ENCODE assay signal across 8 cellular contexts in genomic region chr5:159826351-159827222, GRCh38.
DNase-seq lines count a peak whose midpoint lies in the region; ATAC-seq and TF ChIP-seq lines count a peak whose summit lies in the region.

No MANE protein-coding gene starts in this region.

- H3K36me3 Mint-ChIP-seq in activated CD4-positive, alpha-beta memory T cell treated with anti-CD3 and anti-CD28 coated beads, Interleukin-2, amount 10 ng/mL, durations not matched to agents 7 days and 5 days (ENCODE audit: low read depth), result no peaks in the 10 kb centered on the region
- no peaks in the 10 kb centered on the region for H3K36me3 Mint-ChIP-seq in activated T-helper 1 cell treated with anti-CD3 and anti-CD28 coated beads, Interleukin-12 subunit alpha, Interleukin-12 subunit beta, Interleukin-2, Interleukin-4 antibody, amounts not matched to agents 30 ng/mL and 10 ng/mL and 1 ng/mL, durations not matched to agents 14 hours and 24 hours and 36 hours (ENCODE audit: low read depth)

- H3K9me3 ChIP-seq in esophagus squamous epithelium, result no peaks in the 10 kb centered on the region

- H3K4me3 ChIP-seq in AG10803 (ENCODE audit: low read length) (no peak overlapping the region), mesendoderm (ENCODE audit: low read length) (no peak overlapping the region), esophagus squamous epithelium (no peak overlapping the region)

- H3K27ac ChIP-seq in mesendoderm (ENCODE audit: low read depth, low read length) (no peak overlapping the region), esophagus squamous epithelium (no peak overlapping the region)

- no peaks in the 10 kb centered on the region for H3K27me3 ChIP-seq in mesendoderm (ENCODE audit: insufficient read depth, low read length, poor library complexity)
- H3K27me3 ChIP-seq in esophagus squamous epithelium, result peaks cover 0 to 3% (median 0%) of the 10 kb centered on the region in 4 donors

- no peak overlapping the region for H2BK5ac ChIP-seq in mesendoderm (ENCODE audit: low read length)

- no peak for TF ChIP-seq CTCF in AG10803 (conservative IDR thresholded peaks at IDR 0.05; ENCODE audit: low read length)
- no peak for TF ChIP-seq CTCF in esophagus squamous epithelium (IDR thresholded peaks at IDR 0.05)

- no peak overlapping the region for H4K5ac ChIP-seq in mesendoderm (ENCODE audit: low read length)

- no peak overlapping the region for H2BK120ac ChIP-seq in mesendoderm (ENCODE audit: low read depth, low read length)

- intact Hi-C loops in activated T-helper 1 cell treated with anti-CD3 and anti-CD28 coated beads, Interleukin-12 subunit alpha, Interleukin-12 subunit beta, Interleukin-2, Interleukin-4 antibody, amounts not matched to agents 30 ng/mL and 10 ng/mL and 1 ng/mL, durations not matched to agents 14 hours and 24 hours and 36 hours (cut with micrococcal nuclease), result no loop called here
- intact Hi-C loops in esophagus squamous epithelium (cut with DNase I), result no loop called here

- no peak overlapping the region for H3K18ac ChIP-seq in mesendoderm (ENCODE audit: low read length)

- no peaks in the 10 kb centered on the region for H3K79me2 ChIP-seq in mesendoderm (ENCODE audit: control insufficient read depth, insufficient read depth, low read length)

- peaks cover 35% of the 10 kb centered on the region for H3K27me3 Mint-ChIP-seq in activated CD4-positive, alpha-beta memory T cell treated with anti-CD3 and anti-CD28 coated beads, Interleukin-2, amount 10 ng/mL, durations not matched to agents 7 days and 5 days
- H3K27me3 Mint-ChIP-seq in activated T-helper 1 cell treated with anti-CD3 and anti-CD28 coated beads, Interleukin-12 subunit alpha, Interleukin-12 subunit beta, Interleukin-2, Interleukin-4 antibody, amounts not matched to agents 30 ng/mL and 10 ng/mL and 1 ng/mL, durations not matched to agents 14 hours and 24 hours and 36 hours (ENCODE audit: insufficient read depth), result peaks cover 19% of the 10 kb centered on the region

- CTCF ChIA-PET in activated CD4-positive, alpha-beta memory T cell treated with anti-CD3 and anti-CD28 coated beads, Interleukin-2, amount 10 ng/mL, durations not matched to agents 7 days and 5 days (lab: Charles Lee), result no interaction called here

- H3K23ac ChIP-seq in mesendoderm (ENCODE audit: low read length), result no peak overlapping the region

- no peak overlapping the region for H3K56ac ChIP-seq in mesendoderm (ENCODE audit: low read length)

- H2BK15ac ChIP-seq in mesendoderm (replicated peaks; ENCODE audit: low read depth), result no peak overlapping the region

- no peaks in the 10 kb centered on the region for H3K4me1 ChIP-seq in mesendoderm (ENCODE audit: control insufficient read depth, low read depth, low read length)
- peaks cover 0 to 19% (median 12%) of the 10 kb centered on the region in 3 donors for H3K4me1 ChIP-seq in esophagus squamous epithelium

- no peaks in the 10 kb centered on the region for H3K79me1 ChIP-seq in mesendoderm (ENCODE audit: low read length)

- H3K9me3 Mint-ChIP-seq in activated CD4-positive, alpha-beta memory T cell treated with anti-CD3 and anti-CD28 coated beads, Interleukin-2, amount 10 ng/mL, durations not matched to agents 7 days and 5 days, result no peaks in the 10 kb centered on the region
- no peaks in the 10 kb centered on the region for H3K9me3 Mint-ChIP-seq in activated T-helper 1 cell treated with anti-CD3 and anti-CD28 coated beads, Interleukin-12 subunit alpha, Interleukin-12 subunit beta, Interleukin-2, Interleukin-4 antibody, amounts not matched to agents 30 ng/mL and 10 ng/mL and 1 ng/mL, durations not matched to agents 14 hours and 24 hours and 36 hours

- H3K4ac ChIP-seq in mesendoderm (ENCODE audit: low read depth, low read length), result no peak overlapping the region

- DNase-seq in AG10803 (ENCODE audit: low read depth) (peak; percentile 78), mesendoderm (peak; percentile 33), esophagus squamous epithelium (lab: John Stamatoyannopoulos, UW) (no peak)
- DNase-seq in activated CD4-positive, alpha-beta memory T cell treated with anti-CD3 and anti-CD28 coated beads, Interleukin-2, amount 10 ng/mL, durations not matched to agents 7 days and 5 days, result peak; percentile 36
- no peak for DNase-seq in activated naive CD4-positive, alpha-beta T cell treated with Interleukin-2 at 50 U/mL for 16 hours
- DNase-seq in activated T-helper 1 cell treated with anti-CD3 and anti-CD28 coated beads, Interleukin-12 subunit alpha, Interleukin-12 subunit beta, Interleukin-2, Interleukin-4 antibody, amounts not matched to agents 30 ng/mL and 10 ng/mL and 1 ng/mL, durations not matched to agents 14 hours and 24 hours and 36 hours (ENCODE audit: low spot score), result no peak

- H3K4me3 Mint-ChIP-seq in activated CD4-positive, alpha-beta memory T cell treated with anti-CD3 and anti-CD28 coated beads, Interleukin-2, amount 10 ng/mL, durations not matched to agents 7 days and 5 days, result no peak overlapping the region
- no peak overlapping the region for H3K4me3 Mint-ChIP-seq in activated T-helper 1 cell treated with anti-CD3 and anti-CD28 coated beads, Interleukin-12 subunit alpha, Interleukin-12 subunit beta, Interleukin-2, Interleukin-4 antibody, amounts not matched to agents 30 ng/mL and 10 ng/mL and 1 ng/mL, durations not matched to agents 14 hours and 24 hours and 36 hours

- no peak overlapping the region for H3K9ac ChIP-seq in mesendoderm (ENCODE audit: low read length)

- no peak overlapping the region for H4K8ac ChIP-seq in mesendoderm (ENCODE audit: low read depth, low read length)

- POLR2A ChIA-PET in activated CD4-positive, alpha-beta memory T cell treated with anti-CD3 and anti-CD28 coated beads, Interleukin-2, amount 10 ng/mL, durations not matched to agents 7 days and 5 days (lab: Charles Lee), result no interaction called here

- H3K4me1 Mint-ChIP-seq in activated CD4-positive, alpha-beta memory T cell treated with anti-CD3 and anti-CD28 coated beads, Interleukin-2, amount 10 ng/mL, durations not matched to agents 7 days and 5 days, result peaks cover 16% of the 10 kb centered on the region
- peaks cover 7% of the 10 kb centered on the region for H3K4me1 Mint-ChIP-seq in activated T-helper 1 cell treated with anti-CD3 and anti-CD28 coated beads, Interleukin-12 subunit alpha, Interleukin-12 subunit beta, Interleukin-2, Interleukin-4 antibody, amounts not matched to agents 30 ng/mL and 10 ng/mL and 1 ng/mL, durations not matched to agents 14 hours and 24 hours and 36 hours (ENCODE audit: low read depth)

- no peak for TF ChIP-seq POLR2A in esophagus squamous epithelium (IDR thresholded peaks at IDR 0.05)

- H2AK5ac ChIP-seq in mesendoderm (ENCODE audit: low read length), result no peak overlapping the region

- peak overlapping the region; percentile 7 for H3K27ac Mint-ChIP-seq in activated CD4-positive, alpha-beta memory T cell treated with anti-CD3 and anti-CD28 coated beads, Interleukin-2, amount 10 ng/mL, durations not matched to agents 7 days and 5 days
- H3K27ac Mint-ChIP-seq in activated T-helper 1 cell treated with anti-CD3 and anti-CD28 coated beads, Interleukin-12 subunit alpha, Interleukin-12 subunit beta, Interleukin-2, Interleukin-4 antibody, amounts not matched to agents 30 ng/mL and 10 ng/mL and 1 ng/mL, durations not matched to agents 14 hours and 24 hours and 36 hours, result no peak overlapping the region

- no CpG with 5 or more reads among the region's 5 CpGs for WGBS in mesendoderm (ENCODE audit: extremely low coverage, insufficient coverage, low lambda C conversion rate)
- WGBS in esophagus squamous epithelium, 2 donors, result 59 to 85% methylated on average over 2 to 3 of the region's 5 CpGs

- H3K36me3 ChIP-seq in mesendoderm (ENCODE audit: control insufficient read depth, insufficient read depth, low read length) (no peaks in the 10 kb centered on the region), esophagus squamous epithelium (no peaks in the 10 kb centered on the region)

- ATAC-seq in GM19397 (IDR thresholded peaks at IDR 0.05; ENCODE audit: unreplicated experiment) (peak; percentile 68), HG03196 (IDR thresholded peaks at IDR 0.05; ENCODE audit: unreplicated experiment) (peak; percentile 94)

- no peak overlapping the region for H3K4me2 ChIP-seq in mesendoderm (ENCODE audit: low read length)

Comparison
In these comparisons a context has a peak if more than half of its experiments do, and no peak if none do; other contexts are left out.
1. DNase-seq: peak in AG10803 (single experiment), activated CD4-positive, alpha-beta memory T cell treated with anti-CD3 and anti-CD28 coated beads, Interleukin-2, amount 10 ng/mL, durations not matched to agents 7 days and 5 days (single experiment) and mesendoderm (single experiment); none in activated naive CD4-positive, alpha-beta T cell treated with Interleukin-2 at 50 U/mL for 16 hours (single experiment), activated T-helper 1 cell treated with anti-CD3 and anti-CD28 coated beads, Interleukin-12 subunit alpha, Interleukin-12 subunit beta, Interleukin-2, Interleukin-4 antibody, amounts not matched to agents 30 ng/mL and 10 ng/mL and 1 ng/mL, durations not matched to agents 14 hours and 24 hours and 36 hours (single experiment) and esophagus squamous epithelium (single experiment).